20 cellular contexts compared by ENCODE assay signal in genomic region chr5:60805470-60805869, GRCh38. TPM values are rescaled to one million over a fixed set of nuclear protein-coding genes. Genes with fewer than 3 reads are reported as not detected.
A peak's percentile ranks its signal among the peaks of the same experiment; 100 is the strongest.
DNase-seq lines count a peak whose midpoint lies in the region; ATAC-seq and TF ChIP-seq lines count a peak whose summit lies in the region.
"Had no signal": no experiment of that assay in that cellular context is flagged by ENCODE, and none has a peak within 500 bp of the region (broad histone marks: within the 10 kb centered on the region; RNA-seq: fewer than 3 reads in every experiment).

No MANE protein-coding gene starts in this region.

- no peaks in the 10 kb centered on the region for H4K20me1 ChIP-seq in mammary epithelial cell (ENCODE audit: insufficient read depth, low read length)

- intact Hi-C loops in MCF 10A (cut with micrococcal nuclease) (loop anchor here (1.0 kb wide), 1 partner anchor 39 kb away; the partner anchor contains the start of gene ELOVL7), breast epithelium (cut with DNase I; ENCODE audit: low total_unique reads) (no loop called here), mammary epithelial cell (cut with micrococcal nuclease) (loop anchor here (1.0 kb wide), 1 partner anchor 39 kb away; the partner anchor contains the start of gene ELOVL7), uterus (cut with DNase I; ENCODE audit: low total_unique reads) (no loop called here)
- intact Hi-C loops in activated CD8-positive, alpha-beta T cell treated with anti-CD3 and anti-CD28 coated beads for 36 hours (cut with micrococcal nuclease) = no loop called here

- no peaks in the 10 kb centered on the region for H3K36me3 Mint-ChIP-seq in MCF 10A (ENCODE audit: insufficient read depth, unreplicated experiment)
- H3K36me3 Mint-ChIP-seq in activated CD8-positive, alpha-beta T cell treated with anti-CD3 and anti-CD28 coated beads for 36 hours (ENCODE audit: low read depth) = no peaks in the 10 kb centered on the region
- no peaks in the 10 kb centered on the region for H3K36me3 Mint-ChIP-seq in activated CD4-positive, alpha-beta T cell treated with anti-CD3 and anti-CD28 coated beads, Interleukin-2, amount 10 ng/mL, durations not matched to agents 7 days and 5 days (ENCODE audit: low read depth)

- no peak for ATAC-seq in activated CD8-positive, alpha-beta T cell treated with anti-CD3 and anti-CD28 coated beads for 36 hours

- no TSS peak for BruUV-seq in MCF 10A (replicated peaks; lab: Mats Ljungman, UMichigan)
- no TSS peak for BruUV-seq in mammary epithelial cell (replicated peaks; lab: Mats Ljungman, UMichigan)

- POLR2A ChIA-PET in MCF 10A (lab: Yijun Ruan, JAX) = no interaction called here
- POLR2A ChIA-PET in activated CD8-positive, alpha-beta T cell treated with anti-CD3 and anti-CD28 coated beads for 36 hours (lab: Charles Lee) = no interaction called here
- POLR2A ChIA-PET in activated CD4-positive, alpha-beta T cell treated with anti-CD3 and anti-CD28 coated beads, Interleukin-2, amount 10 ng/mL, durations not matched to agents 7 days and 5 days (lab: Charles Lee) = no interaction called here

- H3K9me3 Mint-ChIP-seq in MCF 10A (ENCODE audit: unreplicated experiment) = no peaks in the 10 kb centered on the region
- H3K9me3 Mint-ChIP-seq in activated CD8-positive, alpha-beta T cell treated with anti-CD3 and anti-CD28 coated beads for 36 hours = no peaks in the 10 kb centered on the region
- H3K9me3 Mint-ChIP-seq in activated CD4-positive, alpha-beta T cell treated with anti-CD3 and anti-CD28 coated beads, Interleukin-2, amount 10 ng/mL, durations not matched to agents 7 days and 5 days = peaks cover 2% of the 10 kb centered on the region

- H3K27me3 ChIP-seq in breast epithelium (no peaks in the 10 kb centered on the region), mammary epithelial cell (ENCODE audit: insufficient read depth, low read length) (no peaks in the 10 kb centered on the region), uterus (no peaks in the 10 kb centered on the region)

- H3K79me2 ChIP-seq in mammary epithelial cell (ENCODE audit: insufficient read depth, low read length) = no peaks in the 10 kb centered on the region

- CTCF ChIA-PET in MCF 10A (lab: Yijun Ruan, JAX) (no interaction called here), mammary epithelial cell (lab: Charles Lee; ENCODE audit: low non-redundant PET) (no interaction called here)
- CTCF ChIA-PET in activated CD8-positive, alpha-beta T cell treated with anti-CD3 and anti-CD28 coated beads for 36 hours (lab: Charles Lee) = no interaction called here
- CTCF ChIA-PET in activated CD4-positive, alpha-beta T cell treated with anti-CD3 and anti-CD28 coated beads, Interleukin-2, amount 10 ng/mL, durations not matched to agents 7 days and 5 days (lab: Charles Lee) = no interaction called here

- H2AFZ ChIP-seq in mammary epithelial cell (ENCODE audit: low read depth, low read length) = no peak overlapping the region

- TF ChIP-seq POLR2A in breast epithelium (IDR thresholded peaks at IDR 0.05) (no peak), uterus (IDR thresholded peaks at IDR 0.05) (no peak)

- peak overlapping the region; percentile 14 for H3K27ac Mint-ChIP-seq in MCF 10A (ENCODE audit: low read depth, unreplicated experiment)
- no peak overlapping the region for H3K27ac Mint-ChIP-seq in activated CD8-positive, alpha-beta T cell treated with anti-CD3 and anti-CD28 coated beads for 36 hours
- H3K27ac Mint-ChIP-seq in activated CD4-positive, alpha-beta T cell treated with anti-CD3 and anti-CD28 coated beads, Interleukin-2, amount 10 ng/mL, durations not matched to agents 7 days and 5 days = no peak overlapping the region
- H3K27ac Mint-ChIP-seq: B cell had no signal

- in situ Hi-C loops in mammary epithelial cell (cut with MboI; ENCODE audit: low sequenced_read_pairs in 2 of 2) = no loop called here

- H3K27ac ChIP-seq in breast epithelium (no peak overlapping the region), mammary epithelial cell (ENCODE audit: insufficient read depth, low read depth, low read length) (peak overlapping the region; percentile 4), uterus (no peak overlapping the region)

- H3K4me1 ChIP-seq in breast epithelium = no peaks in the 10 kb centered on the region
- peaks cover 15% of the 10 kb centered on the region for H3K4me1 ChIP-seq in mammary epithelial cell (ENCODE audit: insufficient read depth, low read length)
- H3K4me1 ChIP-seq in uterus = no peaks in the 10 kb centered on the region

- H3K4me1 Mint-ChIP-seq in MCF 10A (ENCODE audit: insufficient read depth, unreplicated experiment) = peaks cover 21% of the 10 kb centered on the region
- no peaks in the 10 kb centered on the region for H3K4me1 Mint-ChIP-seq in activated CD8-positive, alpha-beta T cell treated with anti-CD3 and anti-CD28 coated beads for 36 hours (ENCODE audit: low read depth)
- no peaks in the 10 kb centered on the region for H3K4me1 Mint-ChIP-seq in activated CD4-positive, alpha-beta T cell treated with anti-CD3 and anti-CD28 coated beads, Interleukin-2, amount 10 ng/mL, durations not matched to agents 7 days and 5 days
- H3K4me1 Mint-ChIP-seq: B cell had no signal

- DNase-seq in MCF 10A (ENCODE audit: unreplicated experiment) = peak; percentile 34
- DNase-seq in breast epithelium (ENCODE audit: low spot score in 2 of 2) = no peak
- peak; percentile 67 for DNase-seq in mammary epithelial cell
- peak; percentile 18 for DNase-seq in fibroblast of the conjunctiva (ENCODE audit: low read depth)
- no peak for DNase-seq in NCI-H524 treated with DMSO at 0.1 percent for 48 hours (lab: John Stamatoyannopoulos, UW)
- DNase-seq in uterus = no peak
- no peak for DNase-seq in activated CD8-positive, alpha-beta T cell treated with anti-CD3 and anti-CD28 coated beads for 36 hours
- no peak for DNase-seq in activated CD4-positive, alpha-beta T cell treated with anti-CD3 and anti-CD28 coated beads, Interleukin-2, amount 10 ng/mL, durations not matched to agents 7 days and 5 days
- DNase-seq: 8988T, DMS 273 treated with DMSO at 0.1 percent for 48 hours, DND-41, KG1, NCI-H1417 treated with DMSO at 0.1 percent for 48 hours, NCI-H1930, NCI-H2171 treated with DMSO at 0.1 percent for 48 hours, NCI-H446 treated with DMSO at 0.1 percent for 48 hours, NCI-H748 treated with DMSO at 0.1 percent for 48 hours, SIG-M5 had no signal

- H3K4me3 ChIP-seq in breast epithelium = no peak overlapping the region
- H3K4me3 ChIP-seq in mammary epithelial cell (replicated peaks in 1 of 3; ENCODE audit: insufficient read depth in 1 of 3, low read depth in 2 of 3, low read length in 3 of 3) = no peak overlapping the region
- no peak overlapping the region for H3K4me3 ChIP-seq in uterus

- H3K4me2 ChIP-seq in mammary epithelial cell (ENCODE audit: insufficient read depth, low read depth, low read length) = no peak overlapping the region

- H3K9me3 ChIP-seq in breast epithelium (no peaks in the 10 kb centered on the region), mammary epithelial cell (replicated peaks; ENCODE audit: insufficient read depth, low read length) (no peaks in the 10 kb centered on the region), uterus (no peaks in the 10 kb centered on the region)

- H3K36me3 ChIP-seq in breast epithelium (no peaks in the 10 kb centered on the region), mammary epithelial cell (ENCODE audit: insufficient read depth, low read length) (no peaks in the 10 kb centered on the region), uterus (no peaks in the 10 kb centered on the region)

- TF ChIP-seq CTCF in MCF 10A (IDR thresholded peaks at IDR 0.05; ENCODE audit: unreplicated experiment) (no peak), breast epithelium (IDR thresholded peaks at IDR 0.05) (no peak), mammary epithelial cell (conservative IDR thresholded peaks at IDR 0.05 in 1 of 2, IDR thresholded peaks at IDR 0.05 in 1 of 2; ENCODE audit: extremely low read depth in 1 of 2, insufficient read depth in 1 of 2, low read depth in 1 of 2, low read length in 2 of 2) (no peak), uterus (IDR thresholded peaks at IDR 0.05) (no peak)
- no peak for TF ChIP-seq CTCF in activated CD8-positive, alpha-beta T cell treated with anti-CD3 and anti-CD28 coated beads for 36 hours (IDR thresholded peaks at IDR 0.05)

- dilution Hi-C loops in mammary epithelial cell (cut with HindIII; ENCODE audit: low sequenced_read_pairs) = no loop called here

- H3K27me3 Mint-ChIP-seq in MCF 10A (ENCODE audit: insufficient read depth, unreplicated experiment) = no peaks in the 10 kb centered on the region
- peaks cover 4% of the 10 kb centered on the region for H3K27me3 Mint-ChIP-seq in activated CD8-positive, alpha-beta T cell treated with anti-CD3 and anti-CD28 coated beads for 36 hours
- H3K27me3 Mint-ChIP-seq in activated CD4-positive, alpha-beta T cell treated with anti-CD3 and anti-CD28 coated beads, Interleukin-2, amount 10 ng/mL, durations not matched to agents 7 days and 5 days = peaks cover 13% of the 10 kb centered on the region
- H3K27me3 Mint-ChIP-seq: B cell had no signal

- no peak overlapping the region for H3K9ac ChIP-seq in mammary epithelial cell (ENCODE audit: insufficient read depth, low read length)

- no peak overlapping the region for H3K4me3 Mint-ChIP-seq in MCF 10A (ENCODE audit: unreplicated experiment)
- H3K4me3 Mint-ChIP-seq in activated CD8-positive, alpha-beta T cell treated with anti-CD3 and anti-CD28 coated beads for 36 hours = no peak overlapping the region
- no peak overlapping the region for H3K4me3 Mint-ChIP-seq in activated CD4-positive, alpha-beta T cell treated with anti-CD3 and anti-CD28 coated beads, Interleukin-2, amount 10 ng/mL, durations not matched to agents 7 days and 5 days
- H3K4me3 Mint-ChIP-seq: B cell had no signal

RNA-seq across cellular contexts. Expression of gene ELOVL7, which starts 38.6 kb away (rescaled TPM):
- total RNA-seq in MCF 10A (2022) (10.3 and 14.3 TPM in 2 replicates), breast epithelium (1 to 10 TPM; 3.9 to 7.5 (median 6.1) TPM), mammary epithelial cell (10 to 100 TPM; 17.8 to 21.0 TPM), uterus (1 to 10 TPM; 1.3 to 8.2 (median 2.9) TPM)
- 5.6 TPM for polyA plus RNA-seq in mammary epithelial cell
- 5.6 TPM for polyA minus RNA-seq in mammary epithelial cell
- under 1 TPM in 1 of 2 experiments, not detected in 1; 0.18 TPM for total RNA-seq in activated CD8-positive, alpha-beta T cell treated with anti-CD3 and anti-CD28 coated beads for 36 hours
- total RNA-seq in activated CD4-positive, alpha-beta T cell treated with anti-CD3 and anti-CD28 coated beads, Interleukin-2, amount 10 ng/mL, durations not matched to agents 7 days and 5 days = under 1 TPM; 0.42 to 0.99 TPM
- total RNA-seq: RPMI7951 had no signal

Comparison
In these comparisons a context has a peak if more than half of its experiments do, and no peak if none do; other contexts are left out.
1. DNase-seq: peak in MCF 10A (single experiment), mammary epithelial cell (single experiment) and fibroblast of the conjunctiva (single experiment); none in breast epithelium (0 of 2), NCI-H524 treated with DMSO at 0.1 percent for 48 hours (single experiment), uterus (0 of 2), activated CD8-positive, alpha-beta T cell treated with anti-CD3 and anti-CD28 coated beads for 36 hours (single experiment) and activated CD4-positive, alpha-beta T cell treated with anti-CD3 and anti-CD28 coated beads, Interleukin-2, amount 10 ng/mL, durations not matched to agents 7 days and 5 days (single experiment).
2. intact Hi-C loops: an anchor here in MCF 10A (1.0 kb wide) and mammary epithelial cell (1.0 kb wide); none called in breast epithelium, uterus and activated CD8-positive, alpha-beta T cell treated with anti-CD3 and anti-CD28 coated beads for 36 hours.